In genomic region chr2:26435106-26435505, GRCh38 we compare ENCODE assay signal across 34 cellular contexts. TPM values are rescaled to one million over a fixed set of nuclear protein-coding genes. Genes with fewer than 3 reads are reported as not detected.
"Had no signal": no experiment of that assay in that cellular context is flagged by ENCODE, and none has a peak within 500 bp of the region (broad histone marks: within the 10 kb centered on the region; RNA-seq: fewer than 3 reads in every experiment).

No MANE protein-coding gene starts in this region.

- H3K9me3 ChIP-seq: esophagus squamous epithelium, gastroesophageal sphincter had no signal

- H3K36me3 ChIP-seq: brain microvascular endothelial cell, esophagus squamous epithelium, gastroesophageal sphincter, WERI-Rb-1 had no signal

- FAIRE-seq: astrocyte, colon had no signal

- H3K4me3 ChIP-seq: esophagus squamous epithelium, gastroesophageal sphincter had no signal

- H3K4me1 ChIP-seq: esophagus squamous epithelium, gastroesophageal sphincter had no signal

- DNase-seq: activated B cell treated with CpG ODN at 0.5 μM for 24 hours; activated CD4-positive, alpha-beta T cell treated with anti-CD3 and anti-CD28 coated beads for 48 hours; activated CD4-positive, alpha-beta T cell treated with anti-CD3 and anti-CD28 coated beads, Interleukin-2, amount 50 U/mL, for 1 hour; activated CD4-positive, alpha-beta T cell treated with anti-CD3 and anti-CD28 coated beads, Interleukin-2, amount 50 U/mL, for 48 hours; activated CD8-positive, alpha-beta memory T cell treated with anti-CD3 and anti-CD28 coated beads for 24 hours; activated CD8-positive, alpha-beta T cell treated with anti-CD3 and anti-CD28 coated beads for 36 hours; activated effector memory CD4-positive, alpha-beta T cell treated with Interleukin-2 at 50 U/mL for 16 hours; activated gamma-delta T cell treated with Interleukin-2 at 50 U/mL for 16 hours; activated naive CD4-positive, alpha-beta T cell treated with anti-CD3 and anti-CD28 coated beads, Interleukin-2, amount 50 U/mL, for 16 hours; activated naive CD4-positive, alpha-beta T cell treated with Interleukin-2 at 50 U/mL for 16 hours; activated T-cell treated with anti-CD3 and anti-CD28 coated beads, Interleukin-2, amount 50 U/mL, for 4 hours; amniotic stem cell; anterior cingulate cortex; brain microvascular endothelial cell; caudate nucleus; cortex of kidney; dermis blood vessel endothelial cell; effector CD4-positive, alpha-beta T cell; effector memory CD8-positive, alpha-beta T cell; esophagus squamous epithelium; foreskin melanocyte; T-helper 1 cell; T-helper 17 cell; T1000; WERI-Rb-1 had no signal

- H3K27me3 ChIP-seq: brain microvascular endothelial cell, gastroesophageal sphincter had no signal

- ATAC-seq: activated CD4-positive, CD25-positive, alpha-beta regulatory T cell treated with anti-CD3 and anti-CD28 coated beads, Interleukin-2, amount 50 U/mL, for 24 hours; activated CD8-positive, alpha-beta T cell treated with anti-CD3 and anti-CD28 coated beads for 36 hours; activated T-cell treated with anti-CD3 and anti-CD28 coated beads, Interleukin-2, amount 50 U/mL, for 4 hours; activated T-helper 17 cell treated with anti-CD3 and anti-CD28 coated beads, Interleukin-2, amount 50 U/mL, for 72 hours; effector memory CD8-positive, alpha-beta T cell; gastroesophageal sphincter; T-helper 17 cell had no signal

- H3K27ac ChIP-seq: brain microvascular endothelial cell, esophagus squamous epithelium, gastroesophageal sphincter, WERI-Rb-1 had no signal

RNA-seq across cellular contexts. Expression of gene DRC1, which starts 33.4 kb away (rescaled TPM):
- total RNA-seq: activated B cell treated with CpG ODN at 0.5 μM for 24 hours; activated CD8-positive, alpha-beta T cell treated with anti-CD3 and anti-CD28 coated beads for 36 hours; activated T-cell treated with anti-CD3 and anti-CD28 coated beads, Interleukin-2, amount 50 U/mL, for 4 hours; activated T-helper 17 cell treated with anti-CD3 and anti-CD28 coated beads, Interleukin-2, amount 50 U/mL, for 72 hours; esophagus squamous epithelium; fibroblast of villous mesenchyme; glomerular endothelial cell; T-helper 17 cell had no signal

RNA-seq across cellular contexts. Expression of gene OTOF, which starts 42.8 kb away (rescaled TPM):
- total RNA-seq: activated B cell treated with CpG ODN at 0.5 μM for 24 hours, astrocyte, chondrocyte, fibroblast of lung had no signal
- polyA plus RNA-seq: fibroblast of lung had no signal
